ENCODE assay signal across 8 cellular contexts in the genomic region with DNA sequence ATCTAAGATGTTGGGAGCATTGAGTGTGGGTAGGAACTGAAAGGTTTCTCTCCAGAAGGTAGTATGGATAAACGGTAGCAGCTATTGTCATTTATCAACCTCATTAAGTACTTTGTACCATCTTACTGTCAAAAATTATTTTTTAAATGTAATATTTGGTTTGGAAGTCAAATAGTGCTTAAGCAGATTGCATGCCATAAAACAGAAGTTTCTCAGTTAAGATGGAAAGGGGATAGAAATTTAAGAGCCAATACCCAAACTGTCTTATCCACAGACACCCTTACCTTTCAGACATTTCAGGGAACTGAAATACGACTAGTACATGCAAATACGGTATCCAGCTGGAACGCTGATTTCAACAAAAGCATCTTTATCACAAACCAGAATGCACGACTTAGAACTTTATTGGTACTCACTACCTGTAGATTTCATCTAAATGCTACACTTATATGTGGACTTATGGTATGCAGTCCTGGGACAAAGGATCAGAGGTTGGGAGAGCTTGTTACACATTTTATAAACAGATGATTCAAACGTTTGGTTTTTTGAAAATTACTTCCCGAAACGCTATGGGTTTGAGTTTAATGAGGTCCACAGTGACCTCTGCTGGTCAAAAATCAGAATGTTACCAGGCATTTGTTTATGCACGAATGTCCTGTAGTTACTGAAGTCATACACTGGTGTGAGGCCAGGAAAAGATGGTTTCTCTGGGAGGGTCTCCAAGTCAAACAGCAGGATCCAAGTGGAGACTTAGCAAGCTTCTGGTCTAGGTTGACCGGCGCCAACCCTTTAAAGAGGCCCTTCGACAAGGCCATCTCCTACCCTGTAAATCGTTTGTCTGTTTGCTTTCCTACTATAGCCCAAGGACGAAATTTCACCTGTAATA. TPM values are rescaled to one million over a fixed set of nuclear protein-coding genes. Genes with fewer than 3 reads are reported as not detected.
DNase-seq lines count a peak whose midpoint lies in the region; ATAC-seq and TF ChIP-seq lines count a peak whose summit lies in the region.

No MANE protein-coding gene starts in this region.

- peak overlapping the region; percentile 8 to 45; a peak in 2 of 4 replicates for H3K4me3 ChIP-seq in HCT116 (replicated peaks in 1 of 2; ENCODE audit: low read depth in 1 of 2, low read length in 2 of 2)
- H3K4me3 ChIP-seq in kidney epithelial cell (ENCODE audit: low read depth, low read length): no peak overlapping the region

- peak; percentile 89 for DNase-seq in NCI-H82 (lab: John Stamatoyannopoulos, UW)
- DNase-seq in NCI-H82 treated with DMSO at 0.1 percent for 48 hours (lab: John Stamatoyannopoulos, UW; ENCODE audit: unreplicated experiment): no peak
- DNase-seq in HCT116 (ENCODE audit: low read depth, low spot score): peak; percentile 72
- DNase-seq in NCI-H1417 (lab: John Stamatoyannopoulos, UW): peak; percentile 40 to 86 (median 67)
- peak in 20 of 34 experiments; percentile 1 to 36 (median 11) for DNase-seq in T-cell
- DNase-seq in central memory CD4-positive, alpha-beta T cell: peak; percentile 17
- peak; percentile 49 for DNase-seq in kidney epithelial cell (ENCODE audit: low read depth)
- DNase-seq in stimulated activated CD4-positive, alpha-beta T cell treated with anti-CD3 and anti-CD28 coated beads, TNF-alpha, amount 100 ng/mL, for 24 hours (ENCODE audit: low read depth in 3 of 3): peak in 2 of 3 experiments; percentile 0 to 14

- intact Hi-C loops in HCT116 (cut with micrococcal nuclease): loop anchor here (2.0 to 5.0 kb wide), 2 partner anchors 1089 to 1973 kb away; no protein-coding TSS in a partner anchor

- no peaks in the 10 kb centered on the region for H4K20me1 ChIP-seq in HCT116 (ENCODE audit: insufficient read depth)

- H3K27ac Mint-ChIP-seq in T-cell: no peak overlapping the region

- H3K36me3 ChIP-seq in HCT116 (ENCODE audit: control insufficient read depth in 1 of 2, insufficient read depth in 2 of 2, low read length in 2 of 2) (no peaks in the 10 kb centered on the region), kidney epithelial cell (ENCODE audit: control insufficient read depth, insufficient read depth, low read length) (no peaks in the 10 kb centered on the region)

- H3K4me1 Mint-ChIP-seq in T-cell: peaks cover 5 to 10% (median 6%) of the 10 kb centered on the region in 3 donors

- peak; percentile 48 for TF ChIP-seq RAD21 in HCT116 (IDR thresholded peaks at IDR 0.05; ENCODE audit: low read depth)

- peak overlapping the region; percentile 68 for H3K4me2 ChIP-seq in HCT116 (ENCODE audit: low read length)

- no peak for TF ChIP-seq POLR2A in HCT116 (IDR thresholded peaks at IDR 0.05; ENCODE audit: borderline replicate concordance, extremely low read depth, insufficient read depth, insufficient read length)

- H3K27me3 ChIP-seq in HCT116 (ENCODE audit: insufficient read depth, low read length) (peaks cover 20% of the 10 kb centered on the region; the same call in 1 of the 2 replicates), kidney epithelial cell (ENCODE audit: control insufficient read depth, insufficient read depth, low read length) (no peaks in the 10 kb centered on the region)

- CTCF ChIA-PET in HCT116 (lab: Charles Lee): interaction anchor here (0.7 to 1.7 kb wide), 7 partner anchors 9 to 1090 kb away, joined by 3 to 7 read pairs (median 3); no protein-coding TSS in a partner anchor
- CTCF ChIA-PET in T-cell (lab: Charles Lee): interaction anchor here (1.0 to 1.5 kb wide), 7 partner anchors 9 to 1090 kb away, joined by 3 to 8 read pairs (median 5); no protein-coding TSS in a partner anchor

- H3K27me3 Mint-ChIP-seq in T-cell: peaks cover 2 to 14% of the 10 kb centered on the region in 2 donors

- no peaks in the 10 kb centered on the region for H3K9me2 ChIP-seq in HCT116 (ENCODE audit: insufficient read depth)

- peak overlapping the region; percentile 91 for H2AFZ ChIP-seq in HCT116 (ENCODE audit: low read depth, low read length, poor library complexity, severe bottlenecking)

- peaks cover 0 to 4% of the 10 kb centered on the region in 2 experiments; a peak in 1 of 4 replicates for H3K4me1 ChIP-seq in HCT116 (ENCODE audit: control insufficient read depth in 1 of 2, insufficient read depth in 2 of 2, low read length in 2 of 2)

- H3K9ac ChIP-seq in HCT116 (ENCODE audit: low read length): no peak overlapping the region

- peak; percentile 44 to 82 (median 61); a peak in 5 of 6 replicates for TF ChIP-seq CTCF in HCT116 (IDR thresholded peaks at IDR 0.05 in 2 of 3, conservative IDR thresholded peaks at IDR 0.05 in 1 of 3; ENCODE audit: borderline replicate concordance in 1 of 3, insufficient read depth in 1 of 3, low read depth in 2 of 3, low read length in 2 of 3)
- TF ChIP-seq CTCF in kidney epithelial cell (IDR thresholded peaks at IDR 0.05; ENCODE audit: insufficient read depth, low read length, poor library complexity, severe bottlenecking): peak; percentile 57

- no peaks in the 10 kb centered on the region for H3K9me3 ChIP-seq in HCT116 (ENCODE audit: control insufficient read depth in 1 of 2, insufficient read depth in 1 of 2, low read depth in 1 of 2, low read length in 2 of 2)

- H3K9me3 Mint-ChIP-seq in T-cell: no peaks in the 10 kb centered on the region

- H3K79me2 ChIP-seq in HCT116 (ENCODE audit: insufficient read depth, low read length): no peaks in the 10 kb centered on the region

- POLR2A ChIA-PET in HCT116 (lab: Charles Lee): no interaction called here
- POLR2A ChIA-PET in T-cell (lab: Charles Lee): interaction anchor here in 1 of 2 donors (0.5 kb wide), 1 partner anchor 9 kb away, joined by 4 read pairs; no protein-coding TSS in a partner anchor

- no peaks in the 10 kb centered on the region for H3K36me3 Mint-ChIP-seq in T-cell

- no peak overlapping the region for H3K27ac ChIP-seq in HCT116 (ENCODE audit: low read depth, low read length)

- peak; percentile 92 for ATAC-seq in HCT116
- ATAC-seq in T-cell (replicated peaks in 1 of 4): peak in 2 of 4 experiments; percentile 45 to 49

- RAD21 ChIA-PET in HCT116 (lab: Charles Lee; ENCODE audit: low non-redundant PET in 1 of 2, low total read pairs in 2 of 2, uncharacterized antibody in 2 of 2, unreplicated experiment in 2 of 2): no interaction called here

- BruUV-seq in HCT116 (replicated peaks; lab: Mats Ljungman, UMichigan): no TSS peak

- no peak overlapping the region for H3K4me3 Mint-ChIP-seq in T-cell

TF ChIP-seq in HCT116, 20 proteins besides CTCF, POLR2A, EP300 and RAD21 (continues in another document):
- no peak for TF ChIP-seq CBX3 (IDR thresholded peaks at IDR 0.05; ENCODE audit: low read depth)
- no peak for TF ChIP-seq ZFX (IDR thresholded peaks at IDR 0.05)
- TF ChIP-seq MAX (IDR thresholded peaks at IDR 0.05): no peak
- no peak for TF ChIP-seq CEBPB (IDR thresholded peaks at IDR 0.05; ENCODE audit: low read depth)
- no peak for TF ChIP-seq SRF (IDR thresholded peaks at IDR 0.05; ENCODE audit: low read depth)
- TF ChIP-seq SP1 (IDR thresholded peaks at IDR 0.05; ENCODE audit: low read depth): no peak
- TF ChIP-seq REST (IDR thresholded peaks at IDR 0.05; ENCODE audit: low read depth): no peak
- TF ChIP-seq SIN3A (IDR thresholded peaks at IDR 0.05; ENCODE audit: low read depth): no peak
- TF ChIP-seq YY1 (IDR thresholded peaks at IDR 0.05; ENCODE audit: extremely low read depth, insufficient replicate concordance, low read depth, low read length): no peak
- TF ChIP-seq EGR1 (IDR thresholded peaks at IDR 0.05; ENCODE audit: low read depth): no peak
- TF ChIP-seq ZNF274 (IDR thresholded peaks at IDR 0.05; ENCODE audit: low read depth, low read length): no peak
- TF ChIP-seq JUND (IDR thresholded peaks at IDR 0.05): no peak

RNA-seq across cellular contexts. Expression of gene DUT, which starts 45.7 kb away (rescaled TPM):
- 130 TPM for total RNA-seq in HCT116 (2021; ENCODE audit: unreplicated experiment)
- 31.8 and 43.8 TPM in 2 replicates for polyA plus RNA-seq in HCT116 (2012)
- 100 to 1,000 TPM in 3 of 5 donors, 10 to 100 TPM in 2; 70.8 to 117 (median 112) TPM for total RNA-seq in T-cell
- 75.4 and 79.3 TPM in 2 replicates for total RNA-seq in kidney epithelial cell
